ENCODE assay signal across 33 cellular contexts in the genomic region with DNA sequence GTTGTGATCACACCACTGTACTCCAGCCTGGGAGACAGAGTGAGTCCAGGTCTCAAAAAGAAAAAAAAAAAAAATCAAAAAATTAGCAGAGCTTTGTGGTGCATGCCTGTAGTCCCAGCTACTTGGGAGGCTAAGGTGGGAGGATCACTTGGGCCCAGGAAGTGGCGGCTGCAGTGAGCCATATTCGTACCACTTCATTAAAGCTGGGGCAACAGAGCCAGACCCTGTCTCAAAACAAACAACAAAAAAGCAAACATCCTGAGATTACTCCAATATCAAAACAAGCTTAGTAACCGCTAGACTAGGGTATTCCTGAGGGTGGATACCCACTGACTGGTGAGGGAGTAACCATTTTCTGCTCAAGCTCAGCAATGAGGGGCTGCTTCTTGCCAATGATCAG.
"Had no signal": no experiment of that assay in that cellular context is flagged by ENCODE, and none has a peak within 500 bp of the region (broad histone marks: within the 10 kb centered on the region; RNA-seq: fewer than 3 reads in every experiment).

No MANE protein-coding gene starts in this region.

- ATAC-seq: activated CD4-positive, alpha-beta T cell treated with anti-CD3 and anti-CD28 coated beads for 36 hours; activated CD4-positive, CD25-positive, alpha-beta regulatory T cell treated with anti-CD3 and anti-CD28 coated beads, Interleukin-2, amount 50 U/mL, for 24 hours; activated CD8-positive, alpha-beta memory T cell treated with anti-CD3 and anti-CD28 coated beads, Interleukin-2, amount 10 ng/mL, durations not matched to agents 7 days and 5 days; activated CD8-positive, alpha-beta T cell treated with anti-CD3 and anti-CD28 coated beads, Interleukin-2, amount 10 ng/mL, durations not matched to agents 7 days and 5 days; activated naive CD8-positive, alpha-beta T cell treated with anti-CD3 and anti-CD28 coated beads, Interleukin-2, amount 50 U/mL, for 24 hours; WTC11 had no signal

- H3K9me3 ChIP-seq: ascending aorta had no signal

- FAIRE-seq: bronchial epithelial cell, TTC549 had no signal

- DNase-seq: activated CD4-positive, alpha-beta memory T cell treated with anti-CD3 and anti-CD28 coated beads, Interleukin-2, amount 10 ng/mL, durations not matched to agents 7 days and 5 days; activated CD4-positive, alpha-beta T cell treated with anti-CD3 and anti-CD28 coated beads for 1 hour; activated CD4-positive, alpha-beta T cell treated with anti-CD3 and anti-CD28 coated beads for 36 hours; activated CD4-positive, alpha-beta T cell treated with anti-CD3 and anti-CD28 coated beads for 48 hours; activated CD4-positive, alpha-beta T cell treated with anti-CD3 and anti-CD28 coated beads, Interleukin-2, amount 10 ng/mL, durations not matched to agents 7 days and 5 days; activated CD4-positive, alpha-beta T cell treated with anti-CD3 and anti-CD28 coated beads, Interleukin-2, amount 50 U/mL, for 48 hours; activated CD4-positive, CD25-positive, alpha-beta regulatory T cell; activated CD8-positive, alpha-beta memory T cell treated with anti-CD3 and anti-CD28 coated beads for 24 hours; activated CD8-positive, alpha-beta memory T cell treated with anti-CD3 and anti-CD28 coated beads, Interleukin-2, amount 10 ng/mL, durations not matched to agents 7 days and 5 days; activated CD8-positive, alpha-beta memory T cell treated with anti-CD3 and anti-CD28 coated beads, Interleukin-2, amount 50 U/mL, for 48 hours; activated CD8-positive, alpha-beta T cell treated with anti-CD3 and anti-CD28 coated beads, Interleukin-2, amount 10 ng/mL, durations not matched to agents 7 days and 5 days; activated effector memory CD4-positive, alpha-beta T cell treated with Interleukin-2 at 50 U/mL for 16 hours; activated gamma-delta T cell; activated naive CD4-positive, alpha-beta T cell treated with anti-CD3 and anti-CD28 coated beads, Interleukin-2, amount 10 ng/mL, durations not matched to agents 7 days and 5 days; activated naive CD4-positive, alpha-beta T cell treated with Interleukin-2 at 50 U/mL for 16 hours; activated naive CD8-positive, alpha-beta T cell treated with anti-CD3 and anti-CD28 coated beads, Interleukin-2, amount 10 ng/mL, durations not matched to agents 7 days and 5 days; activated naive CD8-positive, alpha-beta T cell treated with anti-CD3 and anti-CD28 coated beads, Interleukin-2, amount 50 U/mL, for 24 hours; activated T-cell treated with anti-CD3 and anti-CD28 coated beads, Interleukin-2, amount 50 U/mL, for 24 hours; activated T-cell treated with anti-CD3 and anti-CD28 coated beads, Interleukin-2, amount 50 U/mL, for 48 hours; amygdala; anterior cingulate cortex; caudate nucleus; cerebellar nuclear complex; T-helper 1 cell; T-helper 2 cell; T-helper 9 cell; WERI-Rb-1 had no signal

- H3K4me3 ChIP-seq: ascending aorta, cardiac muscle cell had no signal

- H3K36me3 ChIP-seq: ascending aorta, cardiac muscle cell, WERI-Rb-1 had no signal

- H3K27ac ChIP-seq: ascending aorta, cardiac muscle cell, WERI-Rb-1 had no signal

- H3K27me3 ChIP-seq: ascending aorta, cardiac muscle cell had no signal
